In the genomic region with DNA sequence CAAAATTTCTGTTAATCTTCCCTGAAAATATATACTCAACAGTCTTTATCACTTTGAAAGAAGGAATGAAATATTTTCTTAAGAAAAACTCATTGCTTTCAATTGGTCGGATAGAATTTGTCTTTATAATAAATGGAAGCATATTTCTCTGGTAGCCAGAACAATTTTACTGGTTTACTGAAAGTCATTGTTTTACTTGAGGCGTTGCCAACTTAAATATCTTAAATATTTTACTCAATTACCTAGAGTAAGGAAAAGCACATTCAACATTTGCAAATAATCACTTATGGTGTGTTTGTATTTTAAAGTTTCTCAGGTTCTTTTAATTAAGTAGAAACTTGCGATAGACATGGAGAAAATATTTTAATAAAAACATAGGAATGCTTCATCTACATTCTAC, we compare ENCODE assay signal across 15 cellular contexts.
A peak's percentile ranks its signal among the peaks of the same experiment; 100 is the strongest.
DNase-seq lines count a peak whose midpoint lies in the region; ATAC-seq and TF ChIP-seq lines count a peak whose summit lies in the region.
"Had no signal": no experiment of that assay in that cellular context is flagged by ENCODE, and none has a peak within 500 bp of the region (broad histone marks: within the 10 kb centered on the region; RNA-seq: fewer than 3 reads in every experiment).

No MANE protein-coding gene starts in this region.

- no peaks in the 10 kb centered on the region for H3K27me3 ChIP-seq in ACC112 (ENCODE audit: insufficient read depth, low read length)
- no peaks in the 10 kb centered on the region for H3K27me3 ChIP-seq in adipocyte (replicated peaks; ENCODE audit: control insufficient read depth, insufficient read depth, low read length)
- H3K27me3 ChIP-seq in lower lobe of right lung (ENCODE audit: low read depth), result no peaks in the 10 kb centered on the region
- H3K27me3 ChIP-seq: BLaER1 treated with 17β-estradiol and CSF1 and Interleukin-3, amounts not matched to agents 10 nM and 100 nM had no signal

- H3K27ac ChIP-seq in ACC112 (ENCODE audit: low read depth, low read length) (no peak overlapping the region), lower lobe of right lung (no peak overlapping the region)
- H3K27ac ChIP-seq: BLaER1 treated with 17β-estradiol and CSF1 and Interleukin-3, amounts not matched to agents 10 nM and 100 nM had no signal

- ATAC-seq in HG03045 (IDR thresholded peaks at IDR 0.05; ENCODE audit: unreplicated experiment), result no peak
- no peak for ATAC-seq in lower lobe of right lung

- TF ChIP-seq CTCF in choroid plexus epithelial cell (conservative IDR thresholded peaks at IDR 0.05; ENCODE audit: low read depth, low read length), result no peak
- TF ChIP-seq CTCF in fibroblast of the aortic adventitia (IDR thresholded peaks at IDR 0.05; ENCODE audit: insufficient read depth, low read length), result no peak
- TF ChIP-seq CTCF in lower lobe of right lung (IDR thresholded peaks at IDR 0.05), result no peak

- DNase-seq in adipocyte (ENCODE audit: low read depth) (peak; percentile 59), choroid plexus epithelial cell (ENCODE audit: low read depth) (peak; percentile 57), fibroblast of the aortic adventitia (ENCODE audit: low read depth) (peak; percentile 9), OCI-M1 (lab: John Stamatoyannopoulos, UW) (no peak), lower lobe of right lung (no peak)
- DNase-seq in activated effector memory CD4-positive, alpha-beta T cell treated with anti-CD3 and anti-CD28 coated beads, Interleukin-2, amount 50 U/mL, for 16 hours, result no peak
- DNase-seq: 8988T; ACHN; CD4-positive, CD25-positive, alpha-beta regulatory T cell; DMS 273 treated with DMSO at 0.1 percent for 48 hours; GOT3; H9 had no signal

- no peaks in the 10 kb centered on the region for H3K4me1 ChIP-seq in ACC112 (ENCODE audit: control insufficient read depth, insufficient read depth, low read length, unreplicated experiment)
- no peaks in the 10 kb centered on the region for H3K4me1 ChIP-seq in adipocyte (ENCODE audit: control insufficient read depth, insufficient read depth, low read length)
- H3K4me1 ChIP-seq in lower lobe of right lung, result no peaks in the 10 kb centered on the region
- H3K4me1 ChIP-seq: BLaER1 treated with 17β-estradiol and CSF1 and Interleukin-3, amounts not matched to agents 10 nM and 100 nM had no signal

- H3K9me3 ChIP-seq in adipocyte (ENCODE audit: control insufficient read depth, low read length) (no peaks in the 10 kb centered on the region), lower lobe of right lung (no peaks in the 10 kb centered on the region)
- H3K9me3 ChIP-seq: BLaER1 treated with 17β-estradiol and CSF1 and Interleukin-3, amounts not matched to agents 10 nM and 100 nM had no signal

- H3K4me3 ChIP-seq in ACC112 (ENCODE audit: low read depth, low read length), result no peak overlapping the region
- H3K4me3 ChIP-seq in adipocyte (ENCODE audit: low read length), result no peak overlapping the region
- no peak overlapping the region for H3K4me3 ChIP-seq in choroid plexus epithelial cell (ENCODE audit: low read depth, low read length)
- no peak overlapping the region for H3K4me3 ChIP-seq in fibroblast of the aortic adventitia (ENCODE audit: low read depth, low read length)
- no peak overlapping the region for H3K4me3 ChIP-seq in lower lobe of right lung
- H3K4me3 ChIP-seq: BLaER1 treated with 17β-estradiol and CSF1 and Interleukin-3, amounts not matched to agents 10 nM and 100 nM had no signal

- H2AFZ ChIP-seq in ACC112 (ENCODE audit: low read length, unreplicated experiment), result peak overlapping the region; percentile 58

- intact Hi-C loops in lower lobe of right lung (cut with DNase I), result no loop called here

- H3K79me2 ChIP-seq in ACC112 (ENCODE audit: control insufficient read depth, insufficient read depth, low read length, unreplicated experiment), result no peaks in the 10 kb centered on the region

- H3K9ac ChIP-seq in adipocyte (ENCODE audit: low read length), result no peak overlapping the region
- H3K9ac ChIP-seq: BLaER1 treated with 17β-estradiol and CSF1 and Interleukin-3, amounts not matched to agents 10 nM and 100 nM had no signal

- no peaks in the 10 kb centered on the region for H3K36me3 ChIP-seq in ACC112 (ENCODE audit: insufficient read depth, low read length)
- H3K36me3 ChIP-seq in adipocyte (ENCODE audit: control insufficient read depth, insufficient read depth, low read length, severe bottlenecking), result no peaks in the 10 kb centered on the region
- no peaks in the 10 kb centered on the region for H3K36me3 ChIP-seq in lower lobe of right lung
- H3K36me3 ChIP-seq: BLaER1 treated with 17β-estradiol and CSF1 and Interleukin-3, amounts not matched to agents 10 nM and 100 nM had no signal

Comparison
In these comparisons a context has a peak if more than half of its experiments do, and no peak if none do; other contexts are left out.
1. DNase-seq: peak in adipocyte (single experiment), choroid plexus epithelial cell (single experiment) and fibroblast of the aortic adventitia (single experiment); none in OCI-M1 (single experiment), activated effector memory CD4-positive, alpha-beta T cell treated with anti-CD3 and anti-CD28 coated beads, Interleukin-2, amount 50 U/mL, for 16 hours (single experiment) and lower lobe of right lung (single experiment).